In the genomic region with DNA sequence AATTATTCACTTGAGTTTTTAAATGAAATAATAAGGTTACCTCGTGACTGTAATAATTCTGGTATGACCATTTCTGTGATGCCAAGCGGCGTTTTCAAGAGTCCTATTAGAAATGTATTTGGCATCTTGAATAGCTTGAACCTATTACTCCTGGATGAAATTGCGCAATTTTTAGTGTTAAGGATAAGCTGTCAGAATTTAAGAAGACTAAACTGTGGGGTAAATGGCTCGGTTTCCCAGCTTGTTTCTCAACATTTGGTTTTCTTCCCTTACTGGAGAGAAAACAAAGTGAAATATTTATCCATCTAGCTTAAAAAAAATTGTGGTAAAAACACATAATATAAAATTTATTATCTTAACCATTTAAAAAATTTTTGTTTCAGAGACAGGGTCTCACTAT, we compare ENCODE assay signal across 8 cellular contexts. TPM values are rescaled to one million over a fixed set of nuclear protein-coding genes. Genes with fewer than 3 reads are reported as not detected.
DNase-seq lines count a peak whose midpoint lies in the region; ATAC-seq and TF ChIP-seq lines count a peak whose summit lies in the region.

No MANE protein-coding gene starts in this region.

- H3K36me3 ChIP-seq in right atrium auricular region (no peaks in the 10 kb centered on the region), breast epithelium (no peaks in the 10 kb centered on the region), lower lobe of right lung (no peaks in the 10 kb centered on the region)

- ATAC-seq in Right ventricle myocardium superior (ENCODE audit: poor library complexity) (peak; percentile 83), lower lobe of right lung (peak in 1 of 2 donors; percentile 66), HG03159 (IDR thresholded peaks at IDR 0.05; ENCODE audit: unreplicated experiment) (no peak)

- TF ChIP-seq CTCF in right atrium auricular region (IDR thresholded peaks at IDR 0.05) (no peak), breast epithelium (IDR thresholded peaks at IDR 0.05) (no peak), lower lobe of right lung (IDR thresholded peaks at IDR 0.05) (no peak)

- intact Hi-C loops in Right ventricle myocardium superior (cut with DNase I) = no loop called here
- intact Hi-C loops in breast epithelium (cut with DNase I; ENCODE audit: low total_unique reads) = no loop called here
- intact Hi-C loops in lower lobe of right lung (cut with DNase I) = no loop called here

- H3K27ac ChIP-seq in right atrium auricular region (no peak overlapping the region), breast epithelium (peak overlapping the region; percentile 3 to 23), lower lobe of right lung (peak overlapping the region; percentile 14)

- H3K4me3 ChIP-seq in right atrium auricular region (no peak overlapping the region), breast epithelium (no peak overlapping the region), lower lobe of right lung (no peak overlapping the region)

- H3K27me3 ChIP-seq in right atrium auricular region (no peaks in the 10 kb centered on the region), breast epithelium (no peaks in the 10 kb centered on the region), lower lobe of right lung (ENCODE audit: low read depth) (no peaks in the 10 kb centered on the region)

- TF ChIP-seq POLR2A in breast epithelium (IDR thresholded peaks at IDR 0.05) = no peak

- H3K9me3 ChIP-seq in right atrium auricular region (no peaks in the 10 kb centered on the region), breast epithelium (no peaks in the 10 kb centered on the region), lower lobe of right lung (no peaks in the 10 kb centered on the region)

- no peak for DNase-seq in Right ventricle myocardium superior
- no peak for DNase-seq in right atrium auricular region (ENCODE audit: low spot score)
- DNase-seq in breast epithelium (ENCODE audit: low spot score in 2 of 2) = no peak
- DNase-seq in lower lobe of right lung = no peak
- no peak for DNase-seq in ecto neural progenitor cell (ENCODE audit: low spot score)
- DNase-seq in superior temporal gyrus (ENCODE audit: extremely low spot score) = no peak
- no peak for DNase-seq in NCI-H2081 treated with DMSO at 0.1 percent for 48 hours (lab: John Stamatoyannopoulos, UW)

- H3K4me1 ChIP-seq in right atrium auricular region (peaks cover 0 to 28% of the 10 kb centered on the region in 2 donors), breast epithelium (peaks cover 0 to 9% of the 10 kb centered on the region in 2 donors), lower lobe of right lung (peaks cover 38% of the 10 kb centered on the region)

RNA-seq across cellular contexts. Expression of a gene that starts 26.8 kb away (rescaled TPM):
- 43.3 TPM for total RNA-seq in Right ventricle myocardium superior
- 10 to 100 TPM; 36.4 to 39.2 TPM for total RNA-seq in right atrium auricular region
- total RNA-seq in breast epithelium = 100 to 1,000 TPM in 1 of 3 donors, 10 to 100 TPM in 2; 61.8 to 105 (median 92.5) TPM
- 49.9 TPM for total RNA-seq in lower lobe of right lung

Comparison
In these comparisons a context has a peak if more than half of its experiments do, and no peak if none do; other contexts are left out.
1. H3K27ac ChIP-seq: peak in breast epithelium (2 of 2) and lower lobe of right lung (single experiment); none in right atrium auricular region (0 of 2).